In genomic region chr14:102738373-102739189, GRCh38 we compare ENCODE assay signal across 1 cellular context.
TF ChIP-seq lines count a peak whose summit lies in the region.

No MANE protein-coding gene starts in this region.

TF ChIP-seq in WTC11, 78 proteins besides CTCF, POLR2A, EP300 and RAD21 (continued from another document):
- TF ChIP-seq ZMAT4 (CRISPR knock-in tag; IDR thresholded peaks at IDR 0.05) (no peak), FOXJ3 (CRISPR knock-in tag; IDR thresholded peaks at IDR 0.05; ENCODE audit: borderline replicate concordance) (no peak), ATF6 (CRISPR knock-in tag; IDR thresholded peaks at IDR 0.05) (no peak), ERG (CRISPR knock-in tag; IDR thresholded peaks at IDR 0.05) (no peak), PREB (CRISPR knock-in tag; IDR thresholded peaks at IDR 0.05; ENCODE audit: borderline replicate concordance) (no peak), ARID4B (CRISPR knock-in tag; IDR thresholded peaks at IDR 0.05; ENCODE audit: borderline replicate concordance) (no peak), AR (CRISPR knock-in tag; IDR thresholded peaks at IDR 0.05) (no peak), FOXP4 (CRISPR knock-in tag; IDR thresholded peaks at IDR 0.05) (no peak), E2F5 (CRISPR knock-in tag; IDR thresholded peaks at IDR 0.05) (no peak), CBFB (CRISPR knock-in tag; IDR thresholded peaks at IDR 0.05; ENCODE audit: low read depth) (no peak)
